21 cellular contexts compared by ENCODE assay signal in genomic region chr10:91602449-91602848, GRCh38. TPM values are rescaled to one million over a fixed set of nuclear protein-coding genes. Genes with fewer than 3 reads are reported as not detected.
"Had no signal": no experiment of that assay in that cellular context is flagged by ENCODE, and none has a peak within 500 bp of the region (broad histone marks: within the 10 kb centered on the region; RNA-seq: fewer than 3 reads in every experiment).

No MANE protein-coding gene starts in this region.

- ATAC-seq: activated naive CD4-positive, alpha-beta T cell treated with anti-CD3 and anti-CD28 coated beads, Interleukin-2, amount 50 U/mL, for 72 hours; activated T-cell treated with anti-CD3 and anti-CD28 coated beads, Interleukin-2, amount 50 U/mL, for 72 hours; body of pancreas had no signal

- DNase-seq: activated B cell treated with CpG ODN at 0.5 μM for 24 hours; activated CD4-positive, alpha-beta T cell treated with anti-CD3 and anti-CD28 coated beads, Interleukin-2, amount 10 ng/mL, durations not matched to agents 7 days and 5 days; activated CD8-positive, alpha-beta memory T cell treated with anti-CD3 and anti-CD28 coated beads, Interleukin-2, amount 50 U/mL, for 48 hours; activated gamma-delta T cell; activated T-cell treated with anti-CD3 and anti-CD28 coated beads, Interleukin-2, amount 50 U/mL, for 72 hours; body of pancreas; central memory CD4-positive, alpha-beta T cell; cortex of kidney; effector CD4-positive, alpha-beta T cell; foreskin melanocyte; naive B cell; stimulated activated CD4-positive, alpha-beta T cell treated with anti-CD3 and anti-CD28 coated beads, Interleukin-4, amount 100 ng/mL, for 4 hours; stimulated activated CD8-positive, alpha-beta memory T cell treated with anti-CD3 and anti-CD28 coated beads, Interleukin-4, amount 100 ng/mL, for 48 hours had no signal

- H3K27me3 ChIP-seq: body of pancreas, right atrium auricular region, suprapubic skin had no signal

- H3K4me1 Mint-ChIP-seq: activated B cell treated with CpG ODN at 0.5 μM for 24 hours; activated CD4-positive, alpha-beta T cell treated with anti-CD3 and anti-CD28 coated beads, Interleukin-2, amount 10 ng/mL, durations not matched to agents 7 days and 5 days; naive B cell had no signal

- H3K9me3 ChIP-seq: body of pancreas, suprapubic skin had no signal

- FAIRE-seq: TTC549 had no signal

- H3K27ac ChIP-seq: right atrium auricular region, suprapubic skin had no signal

- H3K4me3 ChIP-seq: body of pancreas, lung, right atrium auricular region, skin epidermis, suprapubic skin had no signal

- H3K4me3 Mint-ChIP-seq: activated B cell treated with CpG ODN at 0.5 μM for 24 hours; activated CD4-positive, alpha-beta T cell treated with anti-CD3 and anti-CD28 coated beads, Interleukin-2, amount 10 ng/mL, durations not matched to agents 7 days and 5 days; activated T-cell treated with anti-CD3 and anti-CD28 coated beads, Interleukin-2, amount 50 U/mL, for 72 hours; naive B cell; stimulated activated naive CD8-positive, alpha-beta T cell treated with anti-CD3 and anti-CD28 coated beads, Interleukin-15, Interleukin-2, amounts not matched to agents 100 ng/mL and 50 ng/mL, for 24 hours had no signal

- H3K36me3 ChIP-seq: right atrium auricular region, suprapubic skin had no signal

- H3K27ac Mint-ChIP-seq: activated B cell treated with CpG ODN at 0.5 μM for 24 hours; activated CD4-positive, alpha-beta T cell treated with anti-CD3 and anti-CD28 coated beads, Interleukin-2, amount 10 ng/mL, durations not matched to agents 7 days and 5 days; activated naive CD4-positive, alpha-beta T cell treated with anti-CD3 and anti-CD28 coated beads, Interleukin-2, amount 50 U/mL, for 72 hours; activated T-cell treated with anti-CD3 and anti-CD28 coated beads, Interleukin-2, amount 50 U/mL, for 72 hours; naive B cell; stimulated activated naive CD8-positive, alpha-beta T cell treated with anti-CD3 and anti-CD28 coated beads, Interleukin-15, Interleukin-2, amounts not matched to agents 100 ng/mL and 50 ng/mL, for 24 hours had no signal

RNA-seq across cellular contexts. Expression of gene PPP1R3C, which starts 30.4 kb away (rescaled TPM):
- total RNA-seq: activated B cell treated with CpG ODN at 0.5 μM for 24 hours; activated CD4-positive, alpha-beta T cell treated with anti-CD3 and anti-CD28 coated beads, Interleukin-2, amount 10 ng/mL, durations not matched to agents 7 days and 5 days; T-helper 2 cell treated with Interferon-gamma antibody and Interleukin-4, amounts not matched to agents 100 ng/mL and 5 ng/mL, for 36 hours had no signal
